ENCODE assay signal across 1 cellular context in genomic region chr11:34501500-34501899, GRCh38.
TF ChIP-seq lines count a peak whose summit lies in the region.

No MANE protein-coding gene starts in this region.

TF ChIP-seq in HepG2, 621 proteins besides CTCF, POLR2A, EP300 and RAD21 (continued from another document and continues in another):
- no peak; the same call in 1 of the 2 replicates for TF ChIP-seq TFDP1 (CRISPR knock-in tag; IDR thresholded peaks at IDR 0.05; ENCODE audit: borderline replicate concordance)
- peak; percentile 97; the same call in 1 of the 2 replicates for TF ChIP-seq ZNF292 (CRISPR knock-in tag; IDR thresholded peaks at IDR 0.05; ENCODE audit: borderline replicate concordance, low read depth)
- peak; percentile 72 for TF ChIP-seq ZNF740 (CRISPR knock-in tag; IDR thresholded peaks at IDR 0.05)
- no peak; the same call in 1 of the 2 replicates for TF ChIP-seq RERE (CRISPR knock-in tag; IDR thresholded peaks at IDR 0.05; ENCODE audit: low read depth)
- no peak for TF ChIP-seq ZFP62 (CRISPR knock-in tag; IDR thresholded peaks at IDR 0.05)
- TF ChIP-seq FOXP4 (CRISPR knock-in tag; IDR thresholded peaks at IDR 0.05) = no peak
- no peak for TF ChIP-seq ZFP36 (IDR thresholded peaks at IDR 0.05; ENCODE audit: borderline replicate concordance, low read depth, low read length, partially characterized antibody)
- peak; percentile 56; the same call in 1 of the 2 replicates for TF ChIP-seq ZNF670 (CRISPR knock-in tag; IDR thresholded peaks at IDR 0.05; ENCODE audit: borderline replicate concordance)
- peak; percentile 85 for TF ChIP-seq TFAP4 (IDR thresholded peaks at IDR 0.05; ENCODE audit: borderline replicate concordance, low read depth)
- peak; percentile 78 for TF ChIP-seq FOSL2 (CRISPR knock-in tag; IDR thresholded peaks at IDR 0.05)
- TF ChIP-seq DRAP1 (CRISPR knock-in tag; IDR thresholded peaks at IDR 0.05) = 0 out of 2 replicates have a peak, but pooled peaks have one; percentile 22
- TF ChIP-seq TARDBP (CRISPR knock-in tag; IDR thresholded peaks at IDR 0.05) = 0 out of 2 replicates have a peak, but pooled peaks have one; percentile 63
- TF ChIP-seq KLF16 (CRISPR knock-in tag; IDR thresholded peaks at IDR 0.05) = peak in 1 of 2 experiments; percentile 34; a peak in 1 of 4 replicates
- 0 out of 2 replicates have a peak, but pooled peaks have one; percentile 28 for TF ChIP-seq ZSCAN5A (CRISPR knock-in tag; IDR thresholded peaks at IDR 0.05; ENCODE audit: borderline replicate concordance)
- peak; percentile 97 for TF ChIP-seq CEBPB (IDR thresholded peaks at IDR 0.05; ENCODE audit: borderline replicate concordance, low read depth, low read length)
- no peak for TF ChIP-seq ZNF17 (CRISPR knock-in tag; IDR thresholded peaks at IDR 0.05)
- 0 out of 2 replicates have a peak, but pooled peaks have one; percentile 40 for TF ChIP-seq DPF2 (CRISPR knock-in tag; IDR thresholded peaks at IDR 0.05; ENCODE audit: borderline replicate concordance, low read depth)
- TF ChIP-seq ZMYM4 (CRISPR knock-in tag; IDR thresholded peaks at IDR 0.05) = peak; percentile 28; the same call in 1 of the 2 replicates
- peak; percentile 83 for TF ChIP-seq ZMYM3 (CRISPR knock-in tag; IDR thresholded peaks at IDR 0.05)
- no peak for TF ChIP-seq SALL2 (CRISPR knock-in tag; IDR thresholded peaks at IDR 0.05)
- no peak; the same call in 1 of the 2 replicates for TF ChIP-seq ZNF629 (CRISPR knock-in tag; conservative IDR thresholded peaks at IDR 0.05)
- no peak for TF ChIP-seq NONO (IDR thresholded peaks at IDR 0.05)
- TF ChIP-seq NONO (CRISPR knock-in tag; conservative IDR thresholded peaks at IDR 0.05) = no peak; the same call in 1 of the 2 replicates
- peak; percentile 46 for TF ChIP-seq ZEB1 (IDR thresholded peaks at IDR 0.05; ENCODE audit: insufficient replicate concordance, low read depth)
- no peak for TF ChIP-seq RBFOX2 (IDR thresholded peaks at IDR 0.05; ENCODE audit: low read depth, low read length)
- peak; percentile 70; the same call in 1 of the 2 replicates for TF ChIP-seq PHF21A (CRISPR knock-in tag; IDR thresholded peaks at IDR 0.05)
- TF ChIP-seq IKZF5 (CRISPR knock-in tag; IDR thresholded peaks at IDR 0.05) = 0 out of 2 replicates have a peak, but pooled peaks have one; percentile 39
- no peak for TF ChIP-seq ZNF841 (CRISPR knock-in tag; IDR thresholded peaks at IDR 0.05; ENCODE audit: borderline replicate concordance)
- peak; percentile 82; the same call in 1 of the 2 replicates for TF ChIP-seq AHDC1 (CRISPR knock-in tag; IDR thresholded peaks at IDR 0.05; ENCODE audit: borderline replicate concordance)
- 0 out of 2 replicates have a peak, but pooled peaks have one; percentile 42 for TF ChIP-seq ZNF746 (CRISPR knock-in tag; IDR thresholded peaks at IDR 0.05)
- TF ChIP-seq SOX6 (IDR thresholded peaks at IDR 0.05) = no peak
- peak; percentile 63 for TF ChIP-seq SOX6 (CRISPR knock-in tag; IDR thresholded peaks at IDR 0.05)
- TF ChIP-seq RXRB (CRISPR knock-in tag; IDR thresholded peaks at IDR 0.05; ENCODE audit: borderline replicate concordance) = peak; percentile 46; the same call in 1 of the 2 replicates
- 0 out of 4 replicates have a peak, but pooled peaks of 1 of the 2 experiments have one; percentile 9 for TF ChIP-seq MAFK (conservative IDR thresholded peaks at IDR 0.05 in 1 of 2, IDR thresholded peaks at IDR 0.05 in 1 of 2; ENCODE audit: low read length in 2 of 2)
- TF ChIP-seq MEF2D (CRISPR knock-in tag; IDR thresholded peaks at IDR 0.05) = peak; percentile 42; the same call in 1 of the 2 replicates
- no peak for TF ChIP-seq KLF11 (CRISPR knock-in tag; IDR thresholded peaks at IDR 0.05)
- peak; percentile 73 for TF ChIP-seq NR2F6 (IDR thresholded peaks at IDR 0.05)
- TF ChIP-seq NR2F6 (CRISPR knock-in tag; IDR thresholded peaks at IDR 0.05) = peak; percentile 61
- no peak for TF ChIP-seq FOXA1 (IDR thresholded peaks at IDR 0.05)
- TF ChIP-seq FOXA1 (CRISPR knock-in tag; IDR thresholded peaks at IDR 0.05) = peak; percentile 12; the same call in 1 of the 2 replicates
- no peak for TF ChIP-seq ZNF576 (CRISPR knock-in tag; IDR thresholded peaks at IDR 0.05)
- peak; percentile 41 for TF ChIP-seq SMC3 (IDR thresholded peaks at IDR 0.05; ENCODE audit: low read length)
- no peak for TF ChIP-seq MAFG (CRISPR knock-in tag; IDR thresholded peaks at IDR 0.05)
- TF ChIP-seq ZNF605 (CRISPR knock-in tag; IDR thresholded peaks at IDR 0.05) = peak; percentile 40; the same call in 1 of the 2 replicates
- TF ChIP-seq ZFP1 (CRISPR knock-in tag; IDR thresholded peaks at IDR 0.05) = peak; percentile 64; the same call in 1 of the 2 replicates
- TF ChIP-seq ATF1 (CRISPR knock-in tag; IDR thresholded peaks at IDR 0.05) = 0 out of 2 replicates have a peak, but pooled peaks have one; percentile 1
